ENCODE assay signal across 8 cellular contexts in the genomic region with DNA sequence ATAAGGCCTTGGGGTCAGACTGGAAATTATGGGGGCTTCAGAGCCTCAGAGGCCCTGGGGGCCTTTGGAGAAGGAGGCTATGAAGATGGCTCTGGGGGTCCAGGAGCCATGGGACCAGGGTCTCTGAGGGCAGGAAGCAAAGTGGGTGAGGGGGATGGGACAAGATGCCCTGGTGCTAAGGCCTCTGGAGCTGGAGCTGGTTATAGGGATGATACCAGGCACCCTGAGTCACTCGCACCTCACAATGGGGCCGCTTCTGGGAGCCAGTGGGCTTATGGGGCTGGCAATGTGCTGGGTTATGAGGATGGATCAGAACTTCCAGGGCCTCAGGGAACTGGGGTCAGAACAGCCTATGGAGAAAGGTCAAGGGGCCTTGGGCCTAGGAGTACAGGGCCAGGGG. TPM values are rescaled to one million over a fixed set of nuclear protein-coding genes. Genes with fewer than 3 reads are reported as not detected.
"Had no signal": no experiment of that assay in that cellular context is flagged by ENCODE, and none has a peak within 500 bp of the region (broad histone marks: within the 10 kb centered on the region; RNA-seq: fewer than 3 reads in every experiment).

No MANE protein-coding gene starts in this region.

- ATAC-seq: HCT116 had no signal

- H3K4me3 ChIP-seq: GM23248, HAP-1 had no signal

- H3K27ac ChIP-seq: GM23248, HL-60 had no signal

- H3K4me1 Mint-ChIP-seq: IgD-negative memory B cell had no signal

- H3K36me3 Mint-ChIP-seq: IgD-negative memory B cell had no signal

- H3K9ac ChIP-seq: GM23248 had no signal

- H3K9me3 ChIP-seq: HAP-1 had no signal

- H2AFZ ChIP-seq: GM23248 had no signal

- DNase-seq: GM23248, GOT3, H7, HFFc6 had no signal

- H3K9me3 Mint-ChIP-seq: HFFc6, IgD-negative memory B cell had no signal

- H3K36me3 ChIP-seq: HAP-1 had no signal

- H3K27ac Mint-ChIP-seq: HFFc6, IgD-negative memory B cell had no signal

- H3K4me1 ChIP-seq: HAP-1 had no signal

- H3K4me3 Mint-ChIP-seq: HFFc6, IgD-negative memory B cell had no signal

RNA-seq across cellular contexts. Expression of a gene that starts 17.6 kb away (rescaled TPM):
- total RNA-seq: GM23248, HFFc6 had no signal
- polyA plus RNA-seq: GM23248, IgD-negative memory B cell had no signal
